Comparison of ENCODE assay signal across 18 cellular contexts in genomic region chr4:2725380-2725779, GRCh38. TPM values are rescaled to one million over a fixed set of nuclear protein-coding genes. Genes with fewer than 3 reads are reported as not detected.
DNase-seq lines count a peak whose midpoint lies in the region; ATAC-seq and TF ChIP-seq lines count a peak whose summit lies in the region.
"Had no signal": no experiment of that assay in that cellular context is flagged by ENCODE, and none has a peak within 500 bp of the region (broad histone marks: within the 10 kb centered on the region; RNA-seq: fewer than 3 reads in every experiment).

No MANE protein-coding gene starts in this region.

- H3F3A ChIP-seq in PC-3 (ENCODE audit: low read length, unreplicated experiment), result no peaks in the 10 kb centered on the region

- no peak overlapping the region for H3K4me3 Mint-ChIP-seq in activated CD4-positive, alpha-beta T cell treated with anti-CD3 and anti-CD28 coated beads for 36 hours
- no peak overlapping the region for H3K4me3 Mint-ChIP-seq in activated CD4-positive, alpha-beta T cell treated with anti-CD3 and anti-CD28 coated beads, Interleukin-2, amount 10 ng/mL, durations not matched to agents 24 days and 14 days
- no peak overlapping the region for H3K4me3 Mint-ChIP-seq in activated CD4-positive, alpha-beta memory T cell treated with anti-CD3 and anti-CD28 coated beads, Interleukin-2, amount 10 ng/mL, durations not matched to agents 7 days and 5 days
- H3K4me3 Mint-ChIP-seq: B cell; CD8-positive, alpha-beta T cell; GM23338; IgD-negative memory B cell had no signal

- TF ChIP-seq CTCF in PC-3 (conservative IDR thresholded peaks at IDR 0.05; ENCODE audit: low read depth, low read length), result no peak

- H3K27ac Mint-ChIP-seq in activated CD4-positive, alpha-beta T cell treated with anti-CD3 and anti-CD28 coated beads for 36 hours, result no peak overlapping the region
- H3K27ac Mint-ChIP-seq in activated CD4-positive, alpha-beta T cell treated with anti-CD3 and anti-CD28 coated beads, Interleukin-2, amount 10 ng/mL, durations not matched to agents 24 days and 14 days, result no peak overlapping the region
- H3K27ac Mint-ChIP-seq in activated naive CD4-positive, alpha-beta T cell treated with anti-CD3 and anti-CD28 coated beads, Interleukin-2, amount 50 U/mL, for 72 hours, result no peak overlapping the region
- no peak overlapping the region for H3K27ac Mint-ChIP-seq in activated CD4-positive, alpha-beta memory T cell treated with anti-CD3 and anti-CD28 coated beads, Interleukin-2, amount 10 ng/mL, durations not matched to agents 7 days and 5 days
- H3K27ac Mint-ChIP-seq: B cell, GM23338, IgD-negative memory B cell had no signal

- ATAC-seq in activated CD4-positive, alpha-beta T cell treated with anti-CD3 and anti-CD28 coated beads for 36 hours, result peak; percentile 89
- peak; percentile 36 to 84 for ATAC-seq in activated naive CD4-positive, alpha-beta T cell treated with anti-CD3 and anti-CD28 coated beads, Interleukin-2, amount 50 U/mL, for 72 hours
- peak; percentile 76 for ATAC-seq in PC-3
- ATAC-seq: CD8-positive, alpha-beta T cell; GM12878; GM23338; HCT116; HepG2 had no signal

- no peaks in the 10 kb centered on the region for H3K27me3 ChIP-seq in PC-3 (ENCODE audit: low read length)
- H3K27me3 ChIP-seq: BLaER1 treated with 17β-estradiol and CSF1 and Interleukin-3, amounts not matched to agents 10 nM and 100 nM had no signal

- H3K9me3 ChIP-seq in PC-3 (ENCODE audit: low read length), result no peaks in the 10 kb centered on the region
- H3K9me3 ChIP-seq: BLaER1 treated with 17β-estradiol and CSF1 and Interleukin-3, amounts not matched to agents 10 nM and 100 nM had no signal

- POLR2A ChIA-PET in activated CD4-positive, alpha-beta T cell treated with anti-CD3 and anti-CD28 coated beads for 36 hours (lab: Charles Lee), result interaction anchor here (0.6 to 0.7 kb wide), 2 partner anchors 33 to 191 kb away, joined by 3 to 5 read pairs; no protein-coding TSS in a partner anchor
- POLR2A ChIA-PET in PC-3 (lab: Charles Lee; ENCODE audit: unreplicated experiment), result no interaction called here
- POLR2A ChIA-PET in activated CD4-positive, alpha-beta memory T cell treated with anti-CD3 and anti-CD28 coated beads, Interleukin-2, amount 10 ng/mL, durations not matched to agents 7 days and 5 days (lab: Charles Lee), result interaction anchor here (0.9 kb wide), 1 partner anchor 256 kb away, joined by 3 read pairs; the partner anchor contains the start of gene RNF4

- no peaks in the 10 kb centered on the region for H3K79me2 ChIP-seq in PC-3 (ENCODE audit: low read length)

- no peaks in the 10 kb centered on the region for H3K27me3 Mint-ChIP-seq in activated CD4-positive, alpha-beta T cell treated with anti-CD3 and anti-CD28 coated beads for 36 hours
- H3K27me3 Mint-ChIP-seq in activated CD4-positive, alpha-beta T cell treated with anti-CD3 and anti-CD28 coated beads, Interleukin-2, amount 10 ng/mL, durations not matched to agents 24 days and 14 days, result no peaks in the 10 kb centered on the region
- no peaks in the 10 kb centered on the region for H3K27me3 Mint-ChIP-seq in activated CD4-positive, alpha-beta memory T cell treated with anti-CD3 and anti-CD28 coated beads, Interleukin-2, amount 10 ng/mL, durations not matched to agents 7 days and 5 days
- H3K27me3 Mint-ChIP-seq: B cell, IgD-negative memory B cell had no signal

- no peak overlapping the region for H3K9ac ChIP-seq in PC-3 (ENCODE audit: low read length)
- H3K9ac ChIP-seq: BLaER1 treated with 17β-estradiol and CSF1 and Interleukin-3, amounts not matched to agents 10 nM and 100 nM had no signal

- H3K9me2 ChIP-seq in PC-3 (replicated peaks; ENCODE audit: low read length), result no peaks in the 10 kb centered on the region

- no peak for DNase-seq in activated CD4-positive, alpha-beta T cell treated with anti-CD3 and anti-CD28 coated beads for 36 hours
- no peak for DNase-seq in activated CD4-positive, alpha-beta T cell treated with anti-CD3 and anti-CD28 coated beads, Interleukin-2, amount 10 ng/mL, durations not matched to agents 24 days and 14 days
- DNase-seq in activated naive CD4-positive, alpha-beta T cell treated with anti-CD3 and anti-CD28 coated beads, Interleukin-2, amount 50 U/mL, for 72 hours (ENCODE audit: low spot score in 2 of 2), result no peak
- no peak for DNase-seq in activated naive CD4-positive, alpha-beta T cell treated with Interleukin-2 at 50 U/mL for 16 hours
- peak; percentile 24 for DNase-seq in PC-3
- DNase-seq in DMS79 (lab: John Stamatoyannopoulos, UW), result no peak
- no peak for DNase-seq in activated CD4-positive, alpha-beta memory T cell treated with anti-CD3 and anti-CD28 coated beads, Interleukin-2, amount 10 ng/mL, durations not matched to agents 7 days and 5 days
- DNase-seq: Calu3; CD8-positive, alpha-beta T cell; DND-41; EL had no signal

- no peaks in the 10 kb centered on the region for H4K20me1 ChIP-seq in PC-3 (ENCODE audit: low read length)

- no TSS peak for BruUV-seq in PC-3 (replicated peaks; lab: Mats Ljungman, UMichigan)

- H3K4me3 ChIP-seq in PC-3 (ENCODE audit: low read length), result no peak overlapping the region
- H3K4me3 ChIP-seq: BLaER1 treated with 17β-estradiol and CSF1 and Interleukin-3, amounts not matched to agents 10 nM and 100 nM; GM12878; GM23338 had no signal

- H3K9me3 Mint-ChIP-seq in activated CD4-positive, alpha-beta T cell treated with anti-CD3 and anti-CD28 coated beads for 36 hours (ENCODE audit: low read depth), result no peaks in the 10 kb centered on the region
- H3K9me3 Mint-ChIP-seq in activated CD4-positive, alpha-beta T cell treated with anti-CD3 and anti-CD28 coated beads, Interleukin-2, amount 10 ng/mL, durations not matched to agents 24 days and 14 days, result no peaks in the 10 kb centered on the region
- H3K9me3 Mint-ChIP-seq in activated naive CD4-positive, alpha-beta T cell treated with anti-CD3 and anti-CD28 coated beads, Interleukin-2, amount 50 U/mL, for 72 hours, result no peaks in the 10 kb centered on the region
- H3K9me3 Mint-ChIP-seq in activated CD4-positive, alpha-beta memory T cell treated with anti-CD3 and anti-CD28 coated beads, Interleukin-2, amount 10 ng/mL, durations not matched to agents 7 days and 5 days, result no peaks in the 10 kb centered on the region
- H3K9me3 Mint-ChIP-seq: CD8-positive, alpha-beta T cell; GM23338; IgD-negative memory B cell had no signal

- no peaks in the 10 kb centered on the region for H3K36me3 ChIP-seq in PC-3 (ENCODE audit: low read depth, low read length)

- no peak overlapping the region for H2AFZ ChIP-seq in PC-3 (ENCODE audit: low read length)
- H2AFZ ChIP-seq: GM23338 had no signal

- H3K4me1 ChIP-seq in PC-3 (ENCODE audit: insufficient read depth, low read length), result no peaks in the 10 kb centered on the region

- intact Hi-C loops in activated CD4-positive, alpha-beta T cell treated with anti-CD3 and anti-CD28 coated beads for 36 hours (cut with DNase I, micrococcal nuclease), result no loop called here
- intact Hi-C loops in activated CD4-positive, alpha-beta T cell treated with anti-CD3 and anti-CD28 coated beads, Interleukin-2, amount 10 ng/mL, durations not matched to agents 24 days and 14 days (cut with micrococcal nuclease), result no loop called here
- intact Hi-C loops in PC-3 (cut with micrococcal nuclease), result no loop called here

- CTCF ChIA-PET in activated CD4-positive, alpha-beta T cell treated with anti-CD3 and anti-CD28 coated beads for 36 hours (lab: Charles Lee), result interaction anchor here (0.6 to 1.6 kb wide), 3 partner anchors 61 to 229 kb away, joined by 3 to 4 read pairs (median 4); no protein-coding TSS in a partner anchor
- CTCF ChIA-PET in PC-3 (lab: Charles Lee), result no interaction called here
- CTCF ChIA-PET in activated CD4-positive, alpha-beta memory T cell treated with anti-CD3 and anti-CD28 coated beads, Interleukin-2, amount 10 ng/mL, durations not matched to agents 7 days and 5 days (lab: Charles Lee), result interaction anchor here (0.7 kb wide), 1 partner anchor 20 kb away, joined by 5 read pairs; no protein-coding TSS in a partner anchor

- no peak overlapping the region for H3K27ac ChIP-seq in PC-3 (ENCODE audit: low read length)
- H3K27ac ChIP-seq: BLaER1 treated with 17β-estradiol and CSF1 and Interleukin-3, amounts not matched to agents 10 nM and 100 nM had no signal

- H3K36me3 Mint-ChIP-seq in activated CD4-positive, alpha-beta T cell treated with anti-CD3 and anti-CD28 coated beads for 36 hours (ENCODE audit: low read depth), result peaks cover 8% of the 10 kb centered on the region
- peaks cover 19% of the 10 kb centered on the region for H3K36me3 Mint-ChIP-seq in activated CD4-positive, alpha-beta T cell treated with anti-CD3 and anti-CD28 coated beads, Interleukin-2, amount 10 ng/mL, durations not matched to agents 24 days and 14 days (ENCODE audit: low read depth)
- peaks cover 6 to 19% of the 10 kb centered on the region in 2 donors for H3K36me3 Mint-ChIP-seq in activated naive CD4-positive, alpha-beta T cell treated with anti-CD3 and anti-CD28 coated beads, Interleukin-2, amount 50 U/mL, for 72 hours
- peaks cover 22% of the 10 kb centered on the region for H3K36me3 Mint-ChIP-seq in activated CD4-positive, alpha-beta memory T cell treated with anti-CD3 and anti-CD28 coated beads, Interleukin-2, amount 10 ng/mL, durations not matched to agents 7 days and 5 days (ENCODE audit: low read depth)

- H3K4me1 Mint-ChIP-seq in activated CD4-positive, alpha-beta T cell treated with anti-CD3 and anti-CD28 coated beads for 36 hours, result peaks cover 16% of the 10 kb centered on the region
- peaks cover 10% of the 10 kb centered on the region for H3K4me1 Mint-ChIP-seq in activated CD4-positive, alpha-beta T cell treated with anti-CD3 and anti-CD28 coated beads, Interleukin-2, amount 10 ng/mL, durations not matched to agents 24 days and 14 days
- peaks cover 9% of the 10 kb centered on the region for H3K4me1 Mint-ChIP-seq in activated CD4-positive, alpha-beta memory T cell treated with anti-CD3 and anti-CD28 coated beads, Interleukin-2, amount 10 ng/mL, durations not matched to agents 7 days and 5 days
- H3K4me1 Mint-ChIP-seq: GM23338 had no signal

- H3K4me2 ChIP-seq in PC-3 (ENCODE audit: low read length), result no peak overlapping the region
- H3K4me2 ChIP-seq: BLaER1 treated with 17β-estradiol and CSF1 and Interleukin-3, amounts not matched to agents 10 nM and 100 nM; GM23338 had no signal

RNA-seq across cellular contexts. Expression of gene TNIP2, which starts 30.8 kb away (rescaled TPM):
- total RNA-seq in activated CD4-positive, alpha-beta T cell treated with anti-CD3 and anti-CD28 coated beads for 36 hours, result 10 to 100 TPM; 50.6 to 59.4 TPM
- 98.7 and 99.6 TPM in 2 replicates for total RNA-seq in activated CD4-positive, alpha-beta T cell treated with anti-CD3 and anti-CD28 coated beads, Interleukin-2, amount 10 ng/mL, durations not matched to agents 24 days and 14 days
- 10 to 100 TPM; 48.9 to 75.5 TPM for total RNA-seq in activated naive CD4-positive, alpha-beta T cell treated with anti-CD3 and anti-CD28 coated beads, Interleukin-2, amount 50 U/mL, for 72 hours
- 56.5 and 77.8 TPM in 2 replicates for total RNA-seq in PC-3 (2014; rRNA removed)
- total RNA-seq in activated CD4-positive, alpha-beta memory T cell treated with anti-CD3 and anti-CD28 coated beads, Interleukin-2, amount 10 ng/mL, durations not matched to agents 7 days and 5 days, result 10 to 100 TPM; 56.1 to 58.4 TPM
